Comparison of ENCODE assay signal across 9 cellular contexts in the genomic region with DNA sequence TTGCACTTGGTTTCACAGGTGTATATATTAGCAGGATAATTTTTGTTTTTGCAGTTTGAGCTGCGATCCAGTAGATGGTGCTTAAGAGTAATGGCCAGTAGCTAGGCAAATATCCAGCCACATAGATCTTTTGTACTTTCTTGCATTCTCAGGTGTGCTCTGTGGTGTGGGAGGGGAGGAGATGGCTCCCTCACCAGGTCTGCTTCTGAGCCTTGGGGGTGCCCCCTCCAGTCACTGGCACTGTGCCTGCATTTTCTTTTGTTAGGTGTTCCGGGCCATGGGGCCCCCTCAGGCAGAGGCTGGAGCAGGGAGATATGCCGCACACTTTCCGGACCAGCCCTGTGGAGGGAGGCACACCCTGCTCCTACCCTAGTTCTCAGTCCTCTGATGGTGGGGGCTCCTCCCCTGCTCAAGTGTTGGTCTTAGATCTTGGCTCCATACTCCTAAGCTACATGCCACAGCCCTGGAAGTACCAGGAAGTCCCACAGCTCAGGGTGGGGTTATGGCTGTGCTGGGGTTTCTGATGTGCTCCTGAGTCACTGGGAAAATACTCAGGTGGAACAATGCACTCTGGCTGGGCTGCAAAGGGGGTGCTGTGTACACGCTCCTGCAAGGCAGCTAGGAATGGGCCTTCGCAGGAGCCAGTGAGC.
A peak's percentile ranks its signal among the peaks of the same experiment; 100 is the strongest.
DNase-seq lines count a peak whose midpoint lies in the region; ATAC-seq and TF ChIP-seq lines count a peak whose summit lies in the region.
"Had no signal": no experiment of that assay in that cellular context is flagged by ENCODE, and none has a peak within 500 bp of the region (broad histone marks: within the 10 kb centered on the region; RNA-seq: fewer than 3 reads in every experiment).

No MANE protein-coding gene starts in this region.

- no peak overlapping the region for H3K4me3 ChIP-seq in HEK293 (ENCODE audit: low read depth, low read length)
- H3K4me3 ChIP-seq in ascending aorta: no peak overlapping the region

- H3K27me3 ChIP-seq in ascending aorta: no peaks in the 10 kb centered on the region

- CTCF ChIA-PET in HEK293 (lab: Yijun Ruan, JAX): interaction anchor here (0.6 to 1.3 kb wide), 4 partner anchors 11 to 115 kb away, joined by 3 to 5 read pairs (median 4); no protein-coding TSS in a partner anchor

- H3K36me3 ChIP-seq in HEK293 (ENCODE audit: control insufficient read depth in 2 of 2, insufficient read depth in 1 of 2, low read length in 2 of 2): no peaks in the 10 kb centered on the region
- no peaks in the 10 kb centered on the region for H3K36me3 ChIP-seq in ascending aorta

- POLR2A ChIA-PET in HEK293 (lab: Yijun Ruan, JAX): no interaction called here

- ATAC-seq in GM18861 (IDR thresholded peaks at IDR 0.05; ENCODE audit: unreplicated experiment): no peak

- DNase-seq in AG08395 (ENCODE audit: low spot score) (peak; percentile 12), SW480 (ENCODE audit: low spot score) (peak; percentile 10), iPS-NIHi11 (ENCODE audit: low spot score) (peak; percentile 51), ascending aorta (ENCODE audit: low spot score in 2 of 2) (no peak), CD1c-positive myeloid dendritic cell (ENCODE audit: extremely low spot score) (no peak), DMS153 treated with DMSO at 0.1 percent for 48 hours (lab: John Stamatoyannopoulos, UW; ENCODE audit: unreplicated experiment) (no peak)
- DNase-seq: T-helper 1 cell had no signal

- H3K9me3 ChIP-seq in HEK293 (ENCODE audit: control insufficient read depth, insufficient read depth, low read depth, low read length): no peaks in the 10 kb centered on the region; the same call in 1 of the 2 replicates
- no peaks in the 10 kb centered on the region for H3K9me3 ChIP-seq in ascending aorta

- H3K27ac ChIP-seq in HEK293 (ENCODE audit: extremely low read depth, low read depth, low read length): no peak overlapping the region
- H3K27ac ChIP-seq in ascending aorta: no peak overlapping the region

- intact Hi-C loops in ascending aorta (cut with DNase I): no loop called here

- TF ChIP-seq CTCF in HEK293 (tag by site-specific recombination; IDR thresholded peaks at IDR 0.05) (no peak), ascending aorta (IDR thresholded peaks at IDR 0.05) (no peak)

- no peaks in the 10 kb centered on the region for H3K4me1 ChIP-seq in HEK293 (ENCODE audit: control insufficient read depth, insufficient read depth, low read length)
- H3K4me1 ChIP-seq in ascending aorta: no peaks in the 10 kb centered on the region

TF ChIP-seq in HEK293, 187 proteins besides CTCF, POLR2A, EP300 and RAD21:
- TF ChIP-seq ZNF654 (tag by site-specific recombination; IDR thresholded peaks at IDR 0.05; ENCODE audit: low read depth): 0 out of 2 replicates have a peak, but pooled peaks have one; percentile 9
- TF ChIP-seq ZNF600 (tag by site-specific recombination; IDR thresholded peaks at IDR 0.05): no peak
- TF ChIP-seq, protein P1, sequence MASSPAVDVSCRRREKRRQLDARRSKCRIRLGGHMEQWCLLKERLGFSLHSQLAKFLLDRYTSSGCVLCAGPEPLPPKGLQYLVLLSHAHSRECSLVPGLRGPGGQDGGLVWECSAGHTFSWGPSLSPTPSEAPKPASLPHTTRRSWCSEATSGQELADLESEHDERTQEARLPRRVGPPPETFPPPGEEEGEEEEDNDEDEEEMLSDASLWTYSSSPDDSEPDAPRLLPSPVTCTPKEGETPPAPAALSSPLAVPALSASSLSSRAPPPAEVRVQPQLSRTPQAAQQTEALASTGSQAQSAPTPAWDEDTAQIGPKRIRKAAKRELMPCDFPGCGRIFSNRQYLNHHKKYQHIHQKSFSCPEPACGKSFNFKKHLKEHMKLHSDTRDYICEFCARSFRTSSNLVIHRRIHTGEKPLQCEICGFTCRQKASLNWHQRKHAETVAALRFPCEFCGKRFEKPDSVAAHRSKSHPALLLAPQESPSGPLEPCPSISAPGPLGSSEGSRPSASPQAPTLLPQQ (tag by site-specific recombination; IDR thresholded peaks at IDR 0.05): no peak
- peak; percentile 29; the same call in 1 of the 2 replicates for TF ChIP-seq TRIM28 (IDR thresholded peaks at IDR 0.05; ENCODE audit: borderline replicate concordance, low read length)
- no peak for TF ChIP-seq RBAK (tag by site-specific recombination; IDR thresholded peaks at IDR 0.05)

Comparison
In these comparisons a context has a peak if more than half of its experiments do, and no peak if none do; other contexts are left out.
1. DNase-seq: peak in AG08395 (single experiment), SW480 (single experiment) and iPS-NIHi11 (single experiment); none in ascending aorta (0 of 2), CD1c-positive myeloid dendritic cell (single experiment) and DMS153 treated with DMSO at 0.1 percent for 48 hours (single experiment).